In the genomic region with DNA sequence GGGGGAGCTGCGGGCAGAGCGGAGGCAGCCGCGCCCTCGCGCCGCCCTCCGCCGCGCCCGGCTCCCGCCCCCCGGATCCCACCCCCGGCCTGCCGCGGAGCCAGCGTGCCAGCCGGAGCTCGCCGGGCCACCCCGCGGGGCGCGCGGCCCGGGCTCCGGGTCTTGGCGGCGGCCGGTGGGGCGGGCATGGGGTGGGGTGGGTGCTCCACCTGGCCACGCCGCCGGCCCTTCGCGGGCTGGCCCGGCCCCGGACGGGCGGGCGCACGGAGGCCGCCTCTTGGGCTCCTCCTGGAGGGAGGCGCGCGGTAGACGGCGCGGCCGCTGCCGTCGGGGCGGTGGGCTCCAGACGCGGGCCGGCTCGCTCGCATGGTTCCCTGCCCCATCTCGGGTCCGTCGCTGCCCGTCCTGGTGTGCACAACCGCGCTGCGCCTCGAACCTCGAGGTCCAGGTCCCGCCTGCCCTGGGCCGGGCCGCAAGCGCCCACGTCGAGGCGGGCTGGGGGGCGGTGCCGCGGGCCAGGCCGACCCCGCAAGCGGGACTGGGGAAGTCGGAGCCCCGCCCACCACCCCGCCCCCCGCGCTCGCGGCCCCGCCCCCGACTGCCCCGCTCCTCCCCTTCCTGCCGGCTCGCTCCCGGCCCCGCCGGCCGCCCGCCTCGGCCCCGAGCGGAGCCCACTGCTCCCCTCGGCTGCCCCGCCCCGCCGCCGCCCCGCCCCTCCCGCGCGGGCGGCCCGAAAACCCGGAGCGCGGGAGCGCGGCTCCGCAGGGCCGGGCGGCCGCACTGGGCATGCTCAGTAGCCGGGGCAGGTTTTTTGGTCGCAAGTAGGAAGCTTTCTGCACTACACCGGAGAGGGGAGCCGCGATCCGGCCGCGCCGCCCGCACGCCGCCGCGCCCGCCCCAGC, we compare ENCODE assay signal across 8 cellular contexts. TPM values are rescaled to one million over a fixed set of nuclear protein-coding genes. Genes with fewer than 3 reads are reported as not detected.
DNase-seq lines count a peak whose midpoint lies in the region; ATAC-seq, FAIRE-seq and TF ChIP-seq lines count a peak whose summit lies in the region.

A gene with protein sequence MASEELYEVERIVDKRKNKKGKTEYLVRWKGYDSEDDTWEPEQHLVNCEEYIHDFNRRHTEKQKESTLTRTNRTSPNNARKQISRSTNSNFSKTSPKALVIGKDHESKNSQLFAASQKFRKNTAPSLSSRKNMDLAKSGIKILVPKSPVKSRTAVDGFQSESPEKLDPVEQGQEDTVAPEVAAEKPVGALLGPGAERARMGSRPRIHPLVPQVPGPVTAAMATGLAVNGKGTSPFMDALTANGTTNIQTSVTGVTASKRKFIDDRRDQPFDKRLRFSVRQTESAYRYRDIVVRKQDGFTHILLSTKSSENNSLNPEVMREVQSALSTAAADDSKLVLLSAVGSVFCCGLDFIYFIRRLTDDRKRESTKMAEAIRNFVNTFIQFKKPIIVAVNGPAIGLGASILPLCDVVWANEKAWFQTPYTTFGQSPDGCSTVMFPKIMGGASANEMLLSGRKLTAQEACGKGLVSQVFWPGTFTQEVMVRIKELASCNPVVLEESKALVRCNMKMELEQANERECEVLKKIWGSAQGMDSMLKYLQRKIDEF (plus strand): TSS at position 814 of the 902 bp plus-strand sequence. CDS start 380 bp downstream, outside the sequence.

- H3K4me3 ChIP-seq in astrocyte (ENCODE audit: insufficient read depth, low read depth, low read length): peak within 1 kb of the TSS; percentile 73
- H3K4me3 ChIP-seq in aorta (ENCODE audit: low read length in 2 of 2): peak within 1 kb of the TSS; percentile 91 to 99

- intact Hi-C loops in aorta (cut with DNase I): loop anchor here (1.0 to 10.0 kb wide), 4 partner anchors 129 to 461 kb away; no protein-coding TSS in a partner anchor

- H3K4me1 Mint-ChIP-seq in T-helper 2 cell treated with Interferon-gamma antibody and Interleukin-4, amounts not matched to agents 5 μg/mL and 100 μg/mL, for 36 hours (ENCODE audit: low read depth): peaks cover 26% of the 10 kb centered on the region
- peaks cover 16% of the 10 kb centered on the region for H3K4me1 Mint-ChIP-seq in astrocyte (ENCODE audit: low read depth, unreplicated experiment)

- H3K4me1 ChIP-seq in astrocyte (ENCODE audit: insufficient read depth, low read length) (no peaks in the 10 kb centered on the region), aorta (ENCODE audit: control insufficient read depth in 1 of 2, insufficient read depth in 2 of 2, low read length in 2 of 2) (peaks cover 4 to 5% of the 10 kb centered on the region in 2 donors)

- ATAC-seq in GM18502 (IDR thresholded peaks at IDR 0.05; ENCODE audit: poor library complexity, unreplicated experiment): peak; percentile 68
- peak; percentile 53 for ATAC-seq in HG02943 (IDR thresholded peaks at IDR 0.05; ENCODE audit: low read depth, unreplicated experiment)
- peak; percentile 93 for ATAC-seq in aorta (ENCODE audit: low FRiP score)

- no peak for TF ChIP-seq CTCF in astrocyte (IDR thresholded peaks at IDR 0.05; ENCODE audit: insufficient read depth, low read depth, low read length)

- H3K27me3 Mint-ChIP-seq in T-helper 2 cell treated with Interferon-gamma antibody and Interleukin-4, amounts not matched to agents 5 μg/mL and 100 μg/mL, for 36 hours (ENCODE audit: low read depth): peaks cover 37% of the 10 kb centered on the region
- peaks cover 3% of the 10 kb centered on the region for H3K27me3 Mint-ChIP-seq in astrocyte (ENCODE audit: low read depth, unreplicated experiment)

- DNase-seq in NCI-H187 treated with DMSO at 0.1 percent for 48 hours (lab: John Stamatoyannopoulos, UW): peak; percentile 25
- DNase-seq in T-helper 2 cell treated with Interferon-gamma antibody and Interleukin-4, amounts not matched to agents 5 μg/mL and 100 μg/mL, for 36 hours (ENCODE audit: low spot score): peak; percentile 91
- DNase-seq in astrocyte (ENCODE audit: low read depth): peak; percentile 72
- peak; percentile 92 for DNase-seq in hepatic stellate cell (ENCODE audit: low spot score)
- peak; percentile 80 for DNase-seq in retina
- peak; percentile 92 to 95 for DNase-seq in aorta

- H3K4me2 ChIP-seq in astrocyte (ENCODE audit: low read length): peak within 1 kb of the TSS; percentile 88

- H3K27me3 ChIP-seq in astrocyte (ENCODE audit: insufficient read depth, low read length) (peaks cover 10% of the 10 kb centered on the region), aorta (ENCODE audit: control insufficient read depth in 1 of 2, insufficient read depth in 2 of 2, low read length in 1 of 2) (no peaks in the 10 kb centered on the region)

- 1% methylated on average over 62 to 135 of the region's 135 CpGs for WGBS in aorta, 2 donors

- peaks cover 10% of the 10 kb centered on the region for H3K36me3 Mint-ChIP-seq in T-helper 2 cell treated with Interferon-gamma antibody and Interleukin-4, amounts not matched to agents 5 μg/mL and 100 μg/mL, for 36 hours (ENCODE audit: low read depth)
- no peaks in the 10 kb centered on the region for H3K36me3 Mint-ChIP-seq in astrocyte (ENCODE audit: low read depth, unreplicated experiment)

- no peaks in the 10 kb centered on the region for H3K9me3 ChIP-seq in astrocyte (ENCODE audit: insufficient read depth, low read depth, low read length)
- no peaks in the 10 kb centered on the region for H3K9me3 ChIP-seq in aorta (ENCODE audit: control insufficient read depth, low read length)

- peak within 1 kb of the TSS; percentile 82 for H3K27ac Mint-ChIP-seq in T-helper 2 cell treated with Interferon-gamma antibody and Interleukin-4, amounts not matched to agents 5 μg/mL and 100 μg/mL, for 36 hours
- peak within 1 kb of the TSS; percentile 84 for H3K27ac Mint-ChIP-seq in astrocyte (ENCODE audit: unreplicated experiment)

- peak within 1 kb of the TSS; percentile 78 for H3K9ac ChIP-seq in astrocyte (ENCODE audit: low read length)

- H3K27ac ChIP-seq in astrocyte (ENCODE audit: low read depth, low read length) (no peak within 1 kb of the TSS), aorta (ENCODE audit: low read depth in 1 of 2, low read length in 2 of 2) (peak within 1 kb of the TSS; percentile 3 to 96)

- peaks cover 36% of the 10 kb centered on the region for H3K79me2 ChIP-seq in astrocyte (ENCODE audit: insufficient read depth, low read length)

- H2AFZ ChIP-seq in astrocyte (ENCODE audit: low read depth, low read length): peak within 1 kb of the TSS; percentile 83

- peaks cover 11% of the 10 kb centered on the region for H3K9me3 Mint-ChIP-seq in T-helper 2 cell treated with Interferon-gamma antibody and Interleukin-4, amounts not matched to agents 5 μg/mL and 100 μg/mL, for 36 hours
- peaks cover 19% of the 10 kb centered on the region for H3K9me3 Mint-ChIP-seq in astrocyte (ENCODE audit: unreplicated experiment)

- peak within 1 kb of the TSS; percentile 88 for H3K4me3 Mint-ChIP-seq in T-helper 2 cell treated with Interferon-gamma antibody and Interleukin-4, amounts not matched to agents 5 μg/mL and 100 μg/mL, for 36 hours
- H3K4me3 Mint-ChIP-seq in astrocyte (ENCODE audit: unreplicated experiment): peak within 1 kb of the TSS; percentile 85

- peaks cover 33% of the 10 kb centered on the region for H4K20me1 ChIP-seq in astrocyte (ENCODE audit: insufficient read depth, low read length)

- H3K36me3 ChIP-seq in astrocyte (ENCODE audit: insufficient read depth, low read length) (no peaks in the 10 kb centered on the region), aorta (ENCODE audit: control insufficient read depth in 1 of 2, insufficient read depth in 2 of 2, low read length in 1 of 2) (no peaks in the 10 kb centered on the region)

- no peak for FAIRE-seq in astrocyte (lab: Jason Lieb, UNC)

RNA-seq across cellular contexts. Expression of the gene that starts here (rescaled TPM):
- total RNA-seq in astrocyte (77.2 and 87.1 TPM in 2 replicates), aorta (10 to 100 TPM; 42.9 to 44.2 TPM)
- 1 to 10 TPM; 9.6 to 9.9 TPM for polyA plus RNA-seq in aorta

Comparison
In these comparisons a context has a peak if more than half of its experiments do, and no peak if none do; other contexts are left out.
1. DNase-seq: peak in every context shown above with its lines; median percentile 94 in aorta; 92 in hepatic stellate cell; 91 in T-helper 2 cell treated with Interferon-gamma antibody and Interleukin-4, amounts not matched to agents 5 μg/mL and 100 μg/mL, for 36 hours; 80 in retina; 72 in astrocyte; 25 in NCI-H187 treated with DMSO at 0.1 percent for 48 hours.